Comparison of ENCODE assay signal across 19 cellular contexts in genomic region chr2:163646659-163647058, GRCh38.
A peak's percentile ranks its signal among the peaks of the same experiment; 100 is the strongest.
DNase-seq lines count a peak whose midpoint lies in the region; ATAC-seq lines count a peak whose summit lies in the region.
"Had no signal": no experiment of that assay in that cellular context is flagged by ENCODE, and none has a peak within 500 bp of the region (broad histone marks: within the 10 kb centered on the region; RNA-seq: fewer than 3 reads in every experiment).

No MANE protein-coding gene starts in this region.

- H3K14ac ChIP-seq in mesenchymal stem cell (ENCODE audit: low read length in 2 of 2), result no peak overlapping the region

- H2AFZ ChIP-seq in mesenchymal stem cell (ENCODE audit: low read depth, low read length), result no peak overlapping the region
- H2AFZ ChIP-seq: PC-9 had no signal

- no peak for ATAC-seq in HG03520 (IDR thresholded peaks at IDR 0.05; ENCODE audit: unreplicated experiment)
- ATAC-seq: activated T-cell treated with anti-CD3 and anti-CD28 coated beads, Interleukin-2, amount 50 U/mL, for 4 hours; stimulated activated effector memory CD8-positive, alpha-beta T cell treated with anti-CD3 and anti-CD28 coated beads, Interleukin-12 subunit alpha, Interleukin-12 subunit beta, amount 100 ng/mL, for 72 hours had no signal

- H2BK15ac ChIP-seq in mesenchymal stem cell (ENCODE audit: low read depth, poor library complexity, severe bottlenecking), result no peak overlapping the region

- H2BK120ac ChIP-seq in mesenchymal stem cell (ENCODE audit: low read depth, low read length), result no peak overlapping the region

- no peak overlapping the region for H3K4ac ChIP-seq in mesenchymal stem cell (ENCODE audit: low read depth in 1 of 2, low read length in 2 of 2)

- no peaks in the 10 kb centered on the region for H3K9me3 ChIP-seq in mesenchymal stem cell (ENCODE audit: control insufficient read depth, low read length)
- H3K9me3 ChIP-seq: HAP-1, neutrophil had no signal

- no peaks in the 10 kb centered on the region for H3K27me3 ChIP-seq in mesenchymal stem cell (ENCODE audit: control insufficient read depth in 1 of 2, insufficient read depth in 1 of 2, low read length in 2 of 2)
- H3K27me3 ChIP-seq: neutrophil had no signal

- DNase-seq in DMS153 treated with DMSO at 0.1 percent for 48 hours (lab: John Stamatoyannopoulos, UW; ENCODE audit: unreplicated experiment) (peak; percentile 60), NCI-H1105 treated with DMSO at 0.1 percent for 48 hours (lab: John Stamatoyannopoulos, UW) (peak; percentile 92), NCI-H748 (lab: John Stamatoyannopoulos, UW; ENCODE audit: unreplicated experiment) (peak; percentile 98), mesenchymal stem cell (peak; percentile 19), activated gamma-delta T cell treated with Interleukin-2 at 50 U/mL for 16 hours (no peak)
- DNase-seq in stimulated activated CD4-positive, alpha-beta T cell treated with anti-CD3 and anti-CD28 coated beads, Interleukin-4, amount 100 ng/mL, for 4 hours, result no peak
- DNase-seq: activated CD8-positive, alpha-beta memory T cell treated with anti-CD3 and anti-CD28 coated beads for 24 hours; activated naive CD4-positive, alpha-beta T cell treated with anti-CD3 and anti-CD28 coated beads, Interleukin-2, amount 10 ng/mL, durations not matched to agents 7 days and 5 days; activated T-cell treated with anti-CD3 and anti-CD28 coated beads, Interleukin-2, amount 50 U/mL, for 4 hours; DMS 273 treated with DMSO at 0.1 percent for 48 hours; PC-9; stimulated activated CD4-positive, alpha-beta T cell treated with anti-CD3 and anti-CD28 coated beads, Interleukin-1b, Interleukin-23, amount 100 ng/mL, for 48 hours; T-helper 1 cell had no signal

- peaks cover 0 to 5% of the 10 kb centered on the region in 2 experiments for H3K36me3 ChIP-seq in mesenchymal stem cell (ENCODE audit: control insufficient read depth in 1 of 2, insufficient read depth in 2 of 2, low read depth in 1 of 2, low read length in 2 of 2)
- H3K36me3 ChIP-seq: HAP-1, neutrophil had no signal

- H3K79me1 ChIP-seq in mesenchymal stem cell (replicated peaks; ENCODE audit: low read length, poor library complexity, severe bottlenecking), result peaks cover 9% of the 10 kb centered on the region

- WGBS in mesenchymal stem cell, result 44% methylated on average over 1 of the region's 1 CpG

- H3K23ac ChIP-seq in mesenchymal stem cell (ENCODE audit: low read length in 2 of 2), result no peak overlapping the region

- H3K4me1 ChIP-seq in mesenchymal stem cell (ENCODE audit: control insufficient read depth, insufficient read depth, low read depth, low read length), result peaks cover 4% of the 10 kb centered on the region

- H3K27ac ChIP-seq in mesenchymal stem cell (ENCODE audit: low read length, poor library complexity, severe bottlenecking), result no peak overlapping the region
- H3K27ac ChIP-seq: KMS-11, neutrophil, PC-9, skin epidermis had no signal

- H2AK5ac ChIP-seq in mesenchymal stem cell (ENCODE audit: low read length, severe bottlenecking), result no peak overlapping the region

- no peak overlapping the region for H2BK5ac ChIP-seq in mesenchymal stem cell (ENCODE audit: low read depth, low read length, poor library complexity, severe bottlenecking)

- no peak overlapping the region for H4K91ac ChIP-seq in mesenchymal stem cell (ENCODE audit: low read length)

- H3K4me3 ChIP-seq in mesenchymal stem cell (ENCODE audit: insufficient read depth in 1 of 2, low read depth in 1 of 2, low read length in 2 of 2), result no peak overlapping the region
- H3K4me3 ChIP-seq: HAP-1, PC-9, skin epidermis had no signal

- H4K8ac ChIP-seq in mesenchymal stem cell (ENCODE audit: low read length), result no peak overlapping the region

- H3K9ac ChIP-seq in mesenchymal stem cell (ENCODE audit: low read length), result no peak overlapping the region
- H3K9ac ChIP-seq: KMS-11 had no signal

- H3K4me2 ChIP-seq in mesenchymal stem cell (ENCODE audit: low read length, poor library complexity, severe bottlenecking), result no peak overlapping the region
- H3K4me2 ChIP-seq: KMS-11, PC-9 had no signal

- H2BK12ac ChIP-seq in mesenchymal stem cell (ENCODE audit: low read length in 2 of 2), result no peak overlapping the region

- H3K18ac ChIP-seq in mesenchymal stem cell (ENCODE audit: low read depth in 1 of 2, low read length in 2 of 2), result no peak overlapping the region

Comparison
In these comparisons a context has a peak if more than half of its experiments do, and no peak if none do; other contexts are left out.
1. DNase-seq: peak in DMS153 treated with DMSO at 0.1 percent for 48 hours (single experiment), NCI-H1105 treated with DMSO at 0.1 percent for 48 hours (single experiment), NCI-H748 (single experiment) and mesenchymal stem cell (single experiment); none in stimulated activated CD4-positive, alpha-beta T cell treated with anti-CD3 and anti-CD28 coated beads, Interleukin-4, amount 100 ng/mL, for 4 hours (0 of 2) and activated gamma-delta T cell treated with Interleukin-2 at 50 U/mL for 16 hours (single experiment).